In genomic region chr16:68448360-68448970, GRCh38 we compare ENCODE assay signal across 1 cellular context.
TF ChIP-seq lines count a peak whose summit lies in the region.

TSS of gene SMPD3 (minus strand) at chr16:68448508. CDS start at chr16:68372181, 76,327 bp downstream.

TF ChIP-seq in A549, 52 proteins besides CTCF, POLR2A, EP300 and RAD21 (continued from another document):
- peak; percentile 96 for TF ChIP-seq REST (IDR thresholded peaks at IDR 0.05)
- TF ChIP-seq FOSL2 (IDR thresholded peaks at IDR 0.05) = no peak
- TF ChIP-seq FOSL2 (CRISPR knock-in tag; IDR thresholded peaks at IDR 0.05) = no peak
- no peak for TF ChIP-seq RFX5 (IDR thresholded peaks at IDR 0.05)
- no peak for TF ChIP-seq SMC3 (IDR thresholded peaks at IDR 0.05)
- no peak for TF ChIP-seq HEYL (CRISPR knock-in tag; IDR thresholded peaks at IDR 0.05)
- no peak for TF ChIP-seq ZSCAN20 (CRISPR knock-in tag; IDR thresholded peaks at IDR 0.05)
- TF ChIP-seq NFE2L2 (conservative IDR thresholded peaks at IDR 0.05; ENCODE audit: low read length) = no peak
- TF ChIP-seq RNF2 (IDR thresholded peaks at IDR 0.05; ENCODE audit: borderline replicate concordance, low read depth) = no peak
- no peak for TF ChIP-seq HOXA7 (CRISPR knock-in tag; IDR thresholded peaks at IDR 0.05)
- TF ChIP-seq KDM1A (IDR thresholded peaks at IDR 0.05; ENCODE audit: low read depth) = no peak
- no peak for TF ChIP-seq KDM5A (IDR thresholded peaks at IDR 0.05)
- no peak for TF ChIP-seq GATA3 (IDR thresholded peaks at IDR 0.05; ENCODE audit: borderline replicate concordance)
- TF ChIP-seq RARB (CRISPR knock-in tag; IDR thresholded peaks at IDR 0.05) = no peak
- no peak for TF ChIP-seq NPAS2 (CRISPR knock-in tag; IDR thresholded peaks at IDR 0.05; ENCODE audit: borderline replicate concordance)
- TF ChIP-seq JUN (IDR thresholded peaks at IDR 0.05) = peak in 1 of 2 experiments; percentile 46; a peak in 1 of 5 replicates
- TF ChIP-seq MYC (IDR thresholded peaks at IDR 0.05; ENCODE audit: borderline replicate concordance, low read length) = no peak
- TF ChIP-seq ZC3H11A (IDR thresholded peaks at IDR 0.05) = no peak
- no peak for TF ChIP-seq POLR2AphosphoS2 (conservative IDR thresholded peaks at IDR 0.05; ENCODE audit: low read length)
- 0 out of 2 replicates have a peak, but pooled peaks have one; percentile 33 for TF ChIP-seq E2F6 (IDR thresholded peaks at IDR 0.05; ENCODE audit: borderline replicate concordance, low read depth)
- no peak for TF ChIP-seq JUNB (IDR thresholded peaks at IDR 0.05)
- no peak for TF ChIP-seq HMGXB4 (CRISPR knock-in tag; IDR thresholded peaks at IDR 0.05; ENCODE audit: borderline replicate concordance)
- no peak for TF ChIP-seq SREBF2 (IDR thresholded peaks at IDR 0.05)
- no peak for TF ChIP-seq HDAC2 (IDR thresholded peaks at IDR 0.05)
- no peak for TF ChIP-seq HES2 (IDR thresholded peaks at IDR 0.05)
- no peak for TF ChIP-seq BCL3 (IDR thresholded peaks at IDR 0.05)
- no peak for TF ChIP-seq FOSB (CRISPR knock-in tag; IDR thresholded peaks at IDR 0.05)
- no peak for TF ChIP-seq CBX2 (IDR thresholded peaks at IDR 0.05; ENCODE audit: borderline replicate concordance, low read depth)
- TF ChIP-seq RCOR1 (IDR thresholded peaks at IDR 0.05; ENCODE audit: low read depth, low read length) = no peak
- TF ChIP-seq MAFK (IDR thresholded peaks at IDR 0.05; ENCODE audit: partially characterized antibody) = no peak
